10 cellular contexts compared by ENCODE assay signal in genomic region chr7:620052-620451, GRCh38.
A peak's percentile ranks its signal among the peaks of the same experiment; 100 is the strongest.
DNase-seq lines count a peak whose midpoint lies in the region; ATAC-seq and TF ChIP-seq lines count a peak whose summit lies in the region.
"Had no signal": no experiment of that assay in that cellular context is flagged by ENCODE, and none has a peak within 500 bp of the region (broad histone marks: within the 10 kb centered on the region; RNA-seq: fewer than 3 reads in every experiment).

No MANE protein-coding gene starts in this region.

- H3K9me3 ChIP-seq in AG04450 (ENCODE audit: control insufficient read depth, insufficient read depth, low read length) (peaks cover 10% of the 10 kb centered on the region), testis (no peaks in the 10 kb centered on the region)

- 76 to 82% methylated on average over 5 of the region's 5 CpGs for WGBS in testis, 2 donors

- H3K27ac Mint-ChIP-seq in activated T-helper 1 cell treated with anti-CD3 and anti-CD28 coated beads, Interleukin-12 subunit alpha, Interleukin-12 subunit beta, Interleukin-2, Interleukin-4 antibody, amounts not matched to agents 30 ng/mL and 10 ng/mL and 1 ng/mL, durations not matched to agents 14 hours and 24 hours and 36 hours = peak overlapping the region; percentile 99
- H3K27ac Mint-ChIP-seq in immature natural killer cell (peak overlapping the region; percentile 75 to 99 (median 98)), CD14-positive monocyte (peak overlapping the region in 3 of 7 donors; percentile 33 to 56 (median 40))

- no peaks in the 10 kb centered on the region for H3K36me3 ChIP-seq in testis (ENCODE audit: low read depth, missing control alignments)
- H3K36me3 ChIP-seq: neutrophil had no signal

- H3K27me3 ChIP-seq in AG04450 (ENCODE audit: control insufficient read depth, insufficient read depth, low read length) (no peaks in the 10 kb centered on the region), testis (no peaks in the 10 kb centered on the region)
- H3K27me3 ChIP-seq: neutrophil had no signal

- no peaks in the 10 kb centered on the region for H3K27me3 Mint-ChIP-seq in activated T-helper 1 cell treated with anti-CD3 and anti-CD28 coated beads, Interleukin-12 subunit alpha, Interleukin-12 subunit beta, Interleukin-2, Interleukin-4 antibody, amounts not matched to agents 30 ng/mL and 10 ng/mL and 1 ng/mL, durations not matched to agents 14 hours and 24 hours and 36 hours (ENCODE audit: insufficient read depth)
- H3K27me3 Mint-ChIP-seq in immature natural killer cell (ENCODE audit: low read depth in 3 of 3) (peaks cover 2 to 9% (median 6%) of the 10 kb centered on the region in 3 donors), CD14-positive monocyte (ENCODE audit: low read depth in 3 of 3) (peaks cover 0 to 2% (median 1%) of the 10 kb centered on the region in 3 donors)

- CTCF ChIA-PET in AG04450 (lab: Charles Lee) = interaction anchor here (0.5 to 0.7 kb wide), 2 partner anchors 51 to 112 kb away, joined by 3 to 9 read pairs; no protein-coding TSS in a partner anchor

- intact Hi-C loops in activated T-helper 1 cell treated with anti-CD3 and anti-CD28 coated beads, Interleukin-12 subunit alpha, Interleukin-12 subunit beta, Interleukin-2, Interleukin-4 antibody, amounts not matched to agents 30 ng/mL and 10 ng/mL and 1 ng/mL, durations not matched to agents 14 hours and 24 hours and 36 hours (cut with micrococcal nuclease) = no loop called here
- intact Hi-C loops in CD14-positive monocyte (cut with micrococcal nuclease) (no loop called here), testis (cut with DNase I; ENCODE audit: low total_unique reads) (no loop called here)

- POLR2A ChIA-PET in AG04450 (lab: Yijun Ruan, JAX) = interaction anchor here (0.6 to 0.7 kb wide), 3 partner anchors 10 to 106 kb away, joined by 5 to 7 read pairs (median 7); no protein-coding TSS in a partner anchor

- TF ChIP-seq CTCF in AG04450 (IDR thresholded peaks at IDR 0.05; ENCODE audit: low read depth, low read length) (no peak), CD14-positive monocyte (IDR thresholded peaks at IDR 0.05) (no peak), testis (IDR thresholded peaks at IDR 0.05) (no peak)

- no peak overlapping the region for H3K4me3 ChIP-seq in AG04450 (ENCODE audit: low read depth, low read length)
- no peak overlapping the region for H3K4me3 ChIP-seq in testis

- H3K9me3 Mint-ChIP-seq in activated T-helper 1 cell treated with anti-CD3 and anti-CD28 coated beads, Interleukin-12 subunit alpha, Interleukin-12 subunit beta, Interleukin-2, Interleukin-4 antibody, amounts not matched to agents 30 ng/mL and 10 ng/mL and 1 ng/mL, durations not matched to agents 14 hours and 24 hours and 36 hours = peaks cover 51% of the 10 kb centered on the region
- H3K9me3 Mint-ChIP-seq in immature natural killer cell (peaks cover 9 to 33% (median 24%) of the 10 kb centered on the region in 6 donors), CD14-positive monocyte (peaks cover 29 to 58% (median 50%) of the 10 kb centered on the region in 7 donors)

- TF ChIP-seq POLR2A in testis (IDR thresholded peaks at IDR 0.05) = no peak

- H3K4me1 Mint-ChIP-seq in activated T-helper 1 cell treated with anti-CD3 and anti-CD28 coated beads, Interleukin-12 subunit alpha, Interleukin-12 subunit beta, Interleukin-2, Interleukin-4 antibody, amounts not matched to agents 30 ng/mL and 10 ng/mL and 1 ng/mL, durations not matched to agents 14 hours and 24 hours and 36 hours (ENCODE audit: low read depth) = peaks cover 44% of the 10 kb centered on the region
- H3K4me1 Mint-ChIP-seq in immature natural killer cell (peaks cover 39 to 43% of the 10 kb centered on the region in 2 donors), CD14-positive monocyte (peaks cover 23% of the 10 kb centered on the region)

- H3K36me3 Mint-ChIP-seq in activated T-helper 1 cell treated with anti-CD3 and anti-CD28 coated beads, Interleukin-12 subunit alpha, Interleukin-12 subunit beta, Interleukin-2, Interleukin-4 antibody, amounts not matched to agents 30 ng/mL and 10 ng/mL and 1 ng/mL, durations not matched to agents 14 hours and 24 hours and 36 hours (ENCODE audit: low read depth) = peaks cover 34% of the 10 kb centered on the region
- H3K36me3 Mint-ChIP-seq in immature natural killer cell = peaks cover 6 to 12% (median 11%) of the 10 kb centered on the region in 3 donors
- peaks cover 0 to 6% of the 10 kb centered on the region in 2 donors for H3K36me3 Mint-ChIP-seq in CD14-positive monocyte

- peak; percentile 26 for DNase-seq in AG04450 (ENCODE audit: low read depth, low spot score)
- DNase-seq in HCEC 1CT = peak; percentile 62
- DNase-seq in activated T-helper 1 cell treated with anti-CD3 and anti-CD28 coated beads, Interleukin-12 subunit alpha, Interleukin-12 subunit beta, Interleukin-2, Interleukin-4 antibody, amounts not matched to agents 30 ng/mL and 10 ng/mL and 1 ng/mL, durations not matched to agents 14 hours and 24 hours and 36 hours (ENCODE audit: low spot score) = no peak
- no peak for DNase-seq in immature natural killer cell
- DNase-seq in CD14-positive monocyte (ENCODE audit: low spot score) = no peak
- DNase-seq in testis = no peak
- no peak for DNase-seq in NCI-H510A treated with DMSO at 0.1 percent for 48 hours (lab: John Stamatoyannopoulos, UW)
- DNase-seq: RPMI8226 had no signal

- peak overlapping the region; percentile 40 for H3K4me3 Mint-ChIP-seq in activated T-helper 1 cell treated with anti-CD3 and anti-CD28 coated beads, Interleukin-12 subunit alpha, Interleukin-12 subunit beta, Interleukin-2, Interleukin-4 antibody, amounts not matched to agents 30 ng/mL and 10 ng/mL and 1 ng/mL, durations not matched to agents 14 hours and 24 hours and 36 hours
- H3K4me3 Mint-ChIP-seq in immature natural killer cell (peak overlapping the region in 2 of 5 donors; percentile 43 to 75), CD14-positive monocyte (no peak overlapping the region)

- no peak for ATAC-seq in HG02623 (IDR thresholded peaks at IDR 0.05; ENCODE audit: unreplicated experiment)

- H3K27ac ChIP-seq in AG04450 (ENCODE audit: low read depth, low read length) = no peak overlapping the region
- H3K27ac ChIP-seq in testis = no peak overlapping the region
- H3K27ac ChIP-seq: neutrophil had no signal

- H3K4me1 ChIP-seq in testis = no peaks in the 10 kb centered on the region

Comparison
In these comparisons a context has a peak if more than half of its experiments do, and no peak if none do; other contexts are left out.
1. DNase-seq: peak in AG04450 (single experiment) and HCEC 1CT (single experiment); none in activated T-helper 1 cell treated with anti-CD3 and anti-CD28 coated beads, Interleukin-12 subunit alpha, Interleukin-12 subunit beta, Interleukin-2, Interleukin-4 antibody, amounts not matched to agents 30 ng/mL and 10 ng/mL and 1 ng/mL, durations not matched to agents 14 hours and 24 hours and 36 hours (single experiment), immature natural killer cell (0 of 3), CD14-positive monocyte (single experiment), testis (single experiment) and NCI-H510A treated with DMSO at 0.1 percent for 48 hours (single experiment).